ENCODE assay signal across 15 cellular contexts in genomic region chr21:34775793-34776192, GRCh38.
"Had no signal": no experiment of that assay in that cellular context is flagged by ENCODE, and none has a peak within 500 bp of the region (broad histone marks: within the 10 kb centered on the region; RNA-seq: fewer than 3 reads in every experiment).

No MANE protein-coding gene starts in this region.

- DNase-seq: activated CD4-positive, CD25-positive, alpha-beta regulatory T cell; activated T-cell treated with anti-CD3 and anti-CD28 coated beads, Interleukin-2, amount 50 U/mL, for 1 hour; amniotic stem cell; endodermal cell; head of caudate nucleus; kidney; lower lobe of right lung; naive thymus-derived CD4-positive, alpha-beta T cell; posterior cingulate gyrus; small intestine; T-helper 2 cell had no signal

- H3K36me3 ChIP-seq: lower lobe of right lung, neutrophil, right atrium auricular region, vagina had no signal

- H3K9me3 ChIP-seq: lower lobe of right lung, neutrophil, right atrium auricular region, vagina had no signal

- ATAC-seq: esophagus mucosa; lower lobe of right lung; naive thymus-derived CD4-positive, alpha-beta T cell had no signal

- H3K4me3 ChIP-seq: lower lobe of right lung, right atrium auricular region, vagina had no signal

- H3K27me3 ChIP-seq: right atrium auricular region, vagina had no signal

- H3K4me1 ChIP-seq: lower lobe of right lung, right atrium auricular region, vagina had no signal

- H3K27ac ChIP-seq: lower lobe of right lung, neutrophil, right atrium auricular region, vagina had no signal
